In genomic region chr19:13872695-13873389, GRCh38 we compare ENCODE assay signal across 9 cellular contexts. TPM values are rescaled to one million over a fixed set of nuclear protein-coding genes. Genes with fewer than 3 reads are reported as not detected.
A peak's percentile ranks its signal among the peaks of the same experiment; 100 is the strongest.
DNase-seq lines count a peak whose midpoint lies in the region; ATAC-seq and TF ChIP-seq lines count a peak whose summit lies in the region.
"Had no signal": no experiment of that assay in that cellular context is flagged by ENCODE, and none has a peak within 500 bp of the region (broad histone marks: within the 10 kb centered on the region; RNA-seq: fewer than 3 reads in every experiment).

No MANE protein-coding gene starts in this region.

- H3K4me3 Mint-ChIP-seq in T-helper 1 cell treated with Interleukin-12 subunit alpha and Interleukin-12 subunit beta and Interleukin-4 antibody, amounts not matched to agents 30 μg/mL and 1 μg/mL, for 36 hours = peak overlapping the region; percentile 63

- no peak for TF ChIP-seq POLR2A in erythroblast (IDR thresholded peaks at IDR 0.05; ENCODE audit: low read length)

- H3K79me2 ChIP-seq in GM23248 (ENCODE audit: insufficient read depth) = no peaks in the 10 kb centered on the region

- no peaks in the 10 kb centered on the region for H3K27me3 ChIP-seq in GM23248 (replicated peaks; ENCODE audit: insufficient read depth)
- no peaks in the 10 kb centered on the region for H3K27me3 ChIP-seq in BE2C

- no peak overlapping the region for H3K9ac ChIP-seq in GM23248

- WGBS in GM23248 (ENCODE audit: low coverage in 1 of 2, low lambda C conversion rate in 2 of 2, missing lambda C conversion rate in 2 of 2), 2 experiments = 21 to 31% methylated on average over 19 to 41 of the region's 45 CpGs

- H3K4me3 ChIP-seq in GM23248 = 0 out of 2 replicates have a peak overlapping the region, but pooled peaks have one; percentile 2
- H3K4me3 ChIP-seq in BE2C (ENCODE audit: low read depth, low read length) = no peak overlapping the region

- H3K36me3 ChIP-seq in GM23248 (ENCODE audit: low read depth) (no peaks in the 10 kb centered on the region), BE2C (no peaks in the 10 kb centered on the region)

- H3F3A ChIP-seq in GM23248 (ENCODE audit: insufficient read depth) = no peaks in the 10 kb centered on the region

- no peaks in the 10 kb centered on the region for H4K20me1 ChIP-seq in GM23248 (ENCODE audit: insufficient read depth)

- no peak for DNase-seq in GM23248
- peak; percentile 58 to 68 for DNase-seq in erythroblast (lab: John Stamatoyannopoulos, UW)
- no peak for DNase-seq in omental fat pad (ENCODE audit: low spot score)
- no peak for DNase-seq in COR-L47 (lab: John Stamatoyannopoulos, UW)
- DNase-seq in stimulated activated CD4-positive, alpha-beta T cell treated with anti-CD3 and anti-CD28 coated beads, Interleukin-12 subunit alpha, Interleukin-12 subunit beta, amount 100 ng/mL, for 4 hours = no peak
- no peak for DNase-seq in RKO (ENCODE audit: low spot score)
- no peak for DNase-seq in BE2C

- no peak overlapping the region for H3K27ac Mint-ChIP-seq in T-helper 1 cell treated with Interleukin-12 subunit alpha and Interleukin-12 subunit beta and Interleukin-4 antibody, amounts not matched to agents 30 μg/mL and 1 μg/mL, for 36 hours

- H3K9me3 Mint-ChIP-seq in T-helper 1 cell treated with Interleukin-12 subunit alpha and Interleukin-12 subunit beta and Interleukin-4 antibody, amounts not matched to agents 30 μg/mL and 1 μg/mL, for 36 hours = no peaks in the 10 kb centered on the region

- no peaks in the 10 kb centered on the region for H3K9me3 ChIP-seq in GM23248 (ENCODE audit: low read depth)
- H3K9me3 ChIP-seq in BE2C = no peaks in the 10 kb centered on the region

- no peak overlapping the region for H3K4me2 ChIP-seq in GM23248 (ENCODE audit: unreplicated experiment)

- no peak overlapping the region for H3K27ac ChIP-seq in GM23248

- H3K36me3 Mint-ChIP-seq in T-helper 1 cell treated with Interleukin-12 subunit alpha and Interleukin-12 subunit beta and Interleukin-4 antibody, amounts not matched to agents 30 μg/mL and 1 μg/mL, for 36 hours (ENCODE audit: low read depth) = no peaks in the 10 kb centered on the region

- H2AFZ ChIP-seq in GM23248 = peak overlapping the region; percentile 42; the same call in 1 of the 2 replicates

- in situ Hi-C loops in GM23248 (cut with MboI) = no loop called here

- TF ChIP-seq CTCF in omental fat pad (IDR thresholded peaks at IDR 0.05) (no peak), BE2C (IDR thresholded peaks at IDR 0.05; ENCODE audit: low read depth, low read length) (no peak)

- peaks cover 13% of the 10 kb centered on the region for H3K27me3 Mint-ChIP-seq in T-helper 1 cell treated with Interleukin-12 subunit alpha and Interleukin-12 subunit beta and Interleukin-4 antibody, amounts not matched to agents 30 μg/mL and 1 μg/mL, for 36 hours (ENCODE audit: low read depth)

- no peaks in the 10 kb centered on the region for H3K9me2 ChIP-seq in GM23248 (ENCODE audit: insufficient read depth)

- H3K4me1 Mint-ChIP-seq in T-helper 1 cell treated with Interleukin-12 subunit alpha and Interleukin-12 subunit beta and Interleukin-4 antibody, amounts not matched to agents 30 μg/mL and 1 μg/mL, for 36 hours (ENCODE audit: low read depth) = no peaks in the 10 kb centered on the region

- H3K4me1 ChIP-seq in GM23248 (ENCODE audit: insufficient read depth) (no peaks in the 10 kb centered on the region), BE2C (no peaks in the 10 kb centered on the region; the same call in 1 of the 2 replicates)

- ATAC-seq in omental fat pad (ENCODE audit: low FRiP score) = peak; percentile 42

RNA-seq across cellular contexts. Expression of gene NANOS3, which starts 4.1 kb away (rescaled TPM):
- not detected in 2 replicates for total RNA-seq in GM23248 (2014; rRNA removed; shearing (Covaris generic))
- polyA plus RNA-seq in GM23248 (2016; fragmentation: Nextera tagmentation; extraction: Ambion mirVana) = 2.7 TPM in 2 replicates
- not detected for total RNA-seq in omental fat pad
- 3.6 TPM for polyA plus RNA-seq in BE2C (2012; ENCODE audit: insufficient read depth, insufficient read length, low read depth)
- total RNA-seq: M059J had no signal

RNA-seq across cellular contexts. Expression of gene BRME1, which starts 33.1 kb away (rescaled TPM):
- 0.11 TPM in 1 of 2 replicates, not detected in the other for total RNA-seq in GM23248 (2014; rRNA removed; shearing (Covaris generic))
- polyA plus RNA-seq in GM23248 (2016; fragmentation: Nextera tagmentation; extraction: Ambion mirVana) = 0.63 and 2.1 TPM in 2 replicates
- under 1 TPM in 2 of 4 donors, not detected in 2; 0.46 to 0.95 TPM for total RNA-seq in omental fat pad
- polyA plus RNA-seq in BE2C (2012; ENCODE audit: insufficient read depth, insufficient read length, low read depth) = 3.8 TPM

RNA-seq across cellular contexts. Expression of gene CC2D1A, which starts 33.2 kb away (rescaled TPM):
- 20.6 and 22.8 TPM in 2 replicates for total RNA-seq in GM23248 (2014; rRNA removed; shearing (Covaris generic))
- 15.8 and 16.9 TPM in 2 replicates for polyA plus RNA-seq in GM23248 (2016; fragmentation: Nextera tagmentation; extraction: Ambion mirVana)
- total RNA-seq in omental fat pad = 10 to 100 TPM; 12.3 to 24.9 (median 15.6) TPM
- 20.2 TPM for polyA plus RNA-seq in BE2C (2012; ENCODE audit: insufficient read depth, insufficient read length, low read depth)

Comparison
In these comparisons a context has a peak if more than half of its experiments do, and no peak if none do; other contexts are left out.
1. DNase-seq: peak in erythroblast (2 of 2); none in GM23248 (single experiment), omental fat pad (single experiment), COR-L47 (single experiment), stimulated activated CD4-positive, alpha-beta T cell treated with anti-CD3 and anti-CD28 coated beads, Interleukin-12 subunit alpha, Interleukin-12 subunit beta, amount 100 ng/mL, for 4 hours (single experiment), RKO (single experiment) and BE2C (single experiment).